In genomic region chr5:482021-482420, GRCh38 we compare ENCODE assay signal across 16 cellular contexts. TPM values are rescaled to one million over a fixed set of nuclear protein-coding genes. Genes with fewer than 3 reads are reported as not detected.
DNase-seq lines count a peak whose midpoint lies in the region; ATAC-seq lines count a peak whose summit lies in the region.
"Had no signal": no experiment of that assay in that cellular context is flagged by ENCODE, and none has a peak within 500 bp of the region (broad histone marks: within the 10 kb centered on the region; RNA-seq: fewer than 3 reads in every experiment).

No MANE protein-coding gene starts in this region.

- no peak overlapping the region for H2BK15ac ChIP-seq in neuronal stem cell (ENCODE audit: low read length)

- peak overlapping the region; percentile 13 for H2BK5ac ChIP-seq in neuronal stem cell (ENCODE audit: low read length)

- H3K79me1 ChIP-seq in neuronal stem cell (ENCODE audit: low read depth, low read length), result peaks cover 4% of the 10 kb centered on the region

- H3K4me3 ChIP-seq in BLaER1 (no peak overlapping the region), neuronal stem cell (ENCODE audit: low read length in 2 of 2) (no peak overlapping the region)
- H3K4me3 ChIP-seq: A549 had no signal

- DNase-seq in NOMO-1 treated with DMSO at 0.1 percent for 48 hours (lab: John Stamatoyannopoulos, UW; ENCODE audit: unreplicated experiment), result peak; percentile 27
- DNase-seq in NOMO-1 treated with dmso at 0.1 percent for 144 hours (lab: John Stamatoyannopoulos, UW; ENCODE audit: unreplicated experiment), result no peak
- no peak for DNase-seq in neuronal stem cell (ENCODE audit: low spot score)
- no peak for DNase-seq in amniotic stem cell (lab: John Stamatoyannopoulos, UW)
- DNase-seq: AML-193; Caco-2; Calu3; CD4-positive, alpha-beta T cell; CD8-positive, alpha-beta T cell; DMS79 treated with DMSO at 0.1 percent for 48 hours; GF-D8 had no signal

- H4K8ac ChIP-seq in neuronal stem cell (ENCODE audit: low read depth, low read length), result no peak overlapping the region

- H2AK5ac ChIP-seq in neuronal stem cell (ENCODE audit: low read depth, low read length), result no peak overlapping the region

- H2BK12ac ChIP-seq in neuronal stem cell (ENCODE audit: low read length), result no peak overlapping the region

- ATAC-seq in GM18870 (IDR thresholded peaks at IDR 0.05; ENCODE audit: unreplicated experiment), result no peak
- ATAC-seq: A549; CD8-positive, alpha-beta T cell had no signal

- no peak overlapping the region for H2BK120ac ChIP-seq in neuronal stem cell (ENCODE audit: low read depth, low read length)

- H3K23ac ChIP-seq in neuronal stem cell (ENCODE audit: low read depth, low read length, poor library complexity), result no peak overlapping the region

- H3K9ac ChIP-seq in BLaER1 (no peak overlapping the region), neuronal stem cell (ENCODE audit: low read depth, low read length, poor library complexity) (no peak overlapping the region)

- peaks cover 17% of the 10 kb centered on the region for H3K27me3 ChIP-seq in BLaER1
- peaks cover 0 to 4% (median 2%) of the 10 kb centered on the region in 3 experiments for H3K27me3 ChIP-seq in neuronal stem cell (ENCODE audit: control insufficient read depth in 3 of 3, insufficient read depth in 3 of 3, low read depth in 1 of 3, low read length in 3 of 3)

- H2AFZ ChIP-seq in neuronal stem cell (ENCODE audit: low read length), result no peak overlapping the region

- no peak overlapping the region for H3K27ac ChIP-seq in BLaER1
- no peak overlapping the region for H3K27ac ChIP-seq in neuronal stem cell (replicated peaks; ENCODE audit: low read length)
- H3K27ac ChIP-seq: 22Rv1, A549, C4-2B had no signal

- H3K9me3 ChIP-seq in BLaER1, result no peaks in the 10 kb centered on the region
- no peaks in the 10 kb centered on the region for H3K9me3 ChIP-seq in neuronal stem cell (replicated peaks in 1 of 2; ENCODE audit: control insufficient read depth in 2 of 2, insufficient read depth in 1 of 2, low read depth in 1 of 2, low read length in 2 of 2)
- H3K9me3 ChIP-seq: A549, Caco-2 had no signal

- H3K4ac ChIP-seq in neuronal stem cell (ENCODE audit: low read length), result no peak overlapping the region

- no peaks in the 10 kb centered on the region for H3K36me3 ChIP-seq in BLaER1
- no peaks in the 10 kb centered on the region for H3K36me3 ChIP-seq in neuronal stem cell (replicated peaks in 1 of 2; ENCODE audit: control insufficient read depth in 2 of 2, insufficient read depth in 2 of 2, low read length in 2 of 2)

- no peak overlapping the region for H3K14ac ChIP-seq in neuronal stem cell (ENCODE audit: low read length)

- H4K20me1 ChIP-seq in BLaER1, result peaks cover 33% of the 10 kb centered on the region

- no peak overlapping the region for H4K91ac ChIP-seq in neuronal stem cell (ENCODE audit: low read depth, low read length, poor library complexity)

- no peak overlapping the region for H3K18ac ChIP-seq in neuronal stem cell (ENCODE audit: low read length)

- H3K4me2 ChIP-seq in BLaER1, result peak overlapping the region; percentile 89
- H3K4me2 ChIP-seq in neuronal stem cell (ENCODE audit: insufficient read depth, low read length, poor library complexity, severe bottlenecking), result no peak overlapping the region
- H3K4me2 ChIP-seq: A549 had no signal

- H3K4me1 ChIP-seq in BLaER1, result peaks cover 94% of the 10 kb centered on the region
- no peaks in the 10 kb centered on the region for H3K4me1 ChIP-seq in neuronal stem cell (ENCODE audit: control insufficient read depth in 2 of 2, insufficient read depth in 1 of 2, low read depth in 1 of 2, low read length in 2 of 2)
- H3K4me1 ChIP-seq: A549, Caco-2 had no signal

- no CpG with 5 or more reads among the region's 24 CpGs for WGBS in neuronal stem cell (ENCODE audit: extremely low coverage in 2 of 2, insufficient read length in 2 of 2, insufficient replicate concordance in 1 of 2), 2 donors

RNA-seq across cellular contexts. Expression of gene EXOC3, which starts 39.0 kb away (rescaled TPM):
- polyA plus RNA-seq in neuronal stem cell (2013, experiment 1 of 2), result 18.9 TPM
- polyA plus RNA-seq in neuronal stem cell (2013, experiment 2 of 2), result 18.7 TPM

RNA-seq across cellular contexts. Expression of gene SLC9A3, which starts 42.2 kb away (rescaled TPM):
- 3.3 TPM for polyA plus RNA-seq in neuronal stem cell (2013, experiment 1 of 2)
- 3.2 TPM for polyA plus RNA-seq in neuronal stem cell (2013, experiment 2 of 2)
